In genomic region chr3:72340476-72341379, GRCh38 we compare ENCODE assay signal across 21 cellular contexts.
DNase-seq lines count a peak whose midpoint lies in the region; ATAC-seq, FAIRE-seq and TF ChIP-seq lines count a peak whose summit lies in the region.
"Had no signal": no experiment of that assay in that cellular context is flagged by ENCODE, and none has a peak within 500 bp of the region (broad histone marks: within the 10 kb centered on the region; RNA-seq: fewer than 3 reads in every experiment).

No MANE protein-coding gene starts in this region.

- peaks cover 21% of the 10 kb centered on the region for H3K27me3 Mint-ChIP-seq in nephron (ENCODE audit: low read depth)

- no peak for ATAC-seq in HG03521 (IDR thresholded peaks at IDR 0.05; ENCODE audit: unreplicated experiment)
- ATAC-seq: foreskin keratinocyte had no signal

- in situ Hi-C loops in GM13977 (cut with MboI; ENCODE audit: low pct_unique_long_range_greater_than_20kb, low sequenced_read_pairs, unreplicated experiment): no loop called here

- no peaks in the 10 kb centered on the region for H3K9me3 Mint-ChIP-seq in nephron
- H3K9me3 Mint-ChIP-seq: endodermal cell, naive B cell had no signal

- DNase-seq in D721Med (ENCODE audit: insufficient read length, low spot score) (peak; percentile 68), GM13977 (ENCODE audit: low spot score) (peak; percentile 60), NCI-H69 (lab: John Stamatoyannopoulos, UW) (peak; percentile 26), caudate nucleus (lab: John Stamatoyannopoulos, UW) (no peak), NOMO-1 treated with dmso at 0.1 percent for 144 hours (lab: John Stamatoyannopoulos, UW; ENCODE audit: unreplicated experiment) (no peak), dermis blood vessel endothelial cell (no peak)
- DNase-seq: activated CD4-positive, CD25-positive, alpha-beta regulatory T cell treated with anti-CD3 and anti-CD28 coated beads, Interleukin-2, amount 50 U/mL, for 72 hours; activated CD8-positive, alpha-beta memory T cell treated with anti-CD3 and anti-CD28 coated beads, Interleukin-2, amount 50 U/mL, for 4 hours; central memory CD4-positive, alpha-beta T cell; endodermal cell; foreskin keratinocyte; HCEC 1CT; naive B cell; NCI-H1092; stimulated activated CD4-positive, alpha-beta T cell treated with anti-CD3 and anti-CD28 coated beads, Interleukin-1b, Interleukin-23, amount 100 ng/mL, for 48 hours; T-helper 2 cell had no signal

- H3K4me1 Mint-ChIP-seq in nephron: peaks cover 35% of the 10 kb centered on the region
- H3K4me1 Mint-ChIP-seq: endodermal cell had no signal

- H3K27ac ChIP-seq in caudate nucleus (ENCODE audit: low read depth, low read length): no peak overlapping the region
- H3K27ac ChIP-seq: C4-2B, foreskin keratinocyte, HL-60, tibial artery had no signal

- TF ChIP-seq CTCF in D721Med (IDR thresholded peaks at IDR 0.05; ENCODE audit: insufficient read depth, missing control alignments) (no peak), GM13977 (IDR thresholded peaks at IDR 0.05; ENCODE audit: extremely low read depth, insufficient read depth, missing control alignments) (no peak), nephron (IDR thresholded peaks at IDR 0.05; ENCODE audit: unreplicated experiment in 3 of 3) (no peak)

- peak overlapping the region in 2 of 3 experiments; percentile 54 to 59 for H3K27ac Mint-ChIP-seq in nephron
- H3K27ac Mint-ChIP-seq: endodermal cell had no signal

- peak; percentile 79 for FAIRE-seq in D721Med (lab: Jason Lieb, UNC)

- H3K4me3 Mint-ChIP-seq in nephron: no peak overlapping the region
- H3K4me3 Mint-ChIP-seq: endodermal cell, naive B cell had no signal

- no peaks in the 10 kb centered on the region for H3K36me3 Mint-ChIP-seq in nephron (ENCODE audit: low read depth)
- H3K36me3 Mint-ChIP-seq: naive B cell had no signal

Comparison
In these comparisons a context has a peak if more than half of its experiments do, and no peak if none do; other contexts are left out.
1. DNase-seq: peak in D721Med (single experiment), GM13977 (single experiment) and NCI-H69 (single experiment); none in caudate nucleus (0 of 61), NOMO-1 treated with dmso at 0.1 percent for 144 hours (single experiment) and dermis blood vessel endothelial cell (single experiment).